7 cellular contexts compared by ENCODE assay signal in genomic region chr4:113685157-113685556, GRCh38.
DNase-seq lines count a peak whose midpoint lies in the region; ATAC-seq and TF ChIP-seq lines count a peak whose summit lies in the region.
"Not testable (repeated sequence)": the region's sequence is repeated elsewhere in the genome, so short reads cannot be mapped to it uniquely, and the experiment has no call there.

No MANE protein-coding gene starts in this region.

- CTCF ChIA-PET in activated CD4-positive, alpha-beta T cell treated with anti-CD3 and anti-CD28 coated beads for 36 hours (lab: Charles Lee), result interaction anchor here (0.9 to 1.7 kb wide), 5 partner anchors 15 to 144 kb away, joined by 3 to 6 read pairs (median 3); no protein-coding TSS in a partner anchor
- CTCF ChIA-PET in activated naive CD4-positive, alpha-beta T cell treated with anti-CD3 and anti-CD28 coated beads for 36 hours (lab: Charles Lee), result interaction anchor here (0.7 to 1.0 kb wide), 4 partner anchors 11 to 160 kb away, joined by 3 to 7 read pairs (median 4); no protein-coding TSS in a partner anchor

- not testable (repeated sequence) for H3K27me3 ChIP-seq in left ventricle myocardium inferior (ENCODE audit: low read depth)

- DNase-seq in HFFc6; activated CD4-positive, alpha-beta T cell treated with anti-CD3 and anti-CD28 coated beads for 36 hours; activated naive CD4-positive, alpha-beta T cell treated with anti-CD3 and anti-CD28 coated beads for 36 hours; chondrocyte (ENCODE audit: low spot score); left ventricle myocardium inferior; naive B cell: not testable (repeated sequence)

- not testable (repeated sequence) for H3K9me3 Mint-ChIP-seq in HFFc6; chondrocyte (ENCODE audit: low read depth)
- H3K9me3 Mint-ChIP-seq in activated CD4-positive, alpha-beta T cell treated with anti-CD3 and anti-CD28 coated beads for 36 hours (ENCODE audit: low read depth), result peaks cover 13% of the 10 kb centered on the region
- peaks cover 12% of the 10 kb centered on the region for H3K9me3 Mint-ChIP-seq in activated naive CD4-positive, alpha-beta T cell treated with anti-CD3 and anti-CD28 coated beads for 36 hours
- H3K9me3 Mint-ChIP-seq in naive B cell, result peaks cover 0 to 11% (median 6%) of the 10 kb centered on the region in 7 donors
- H3K9me3 Mint-ChIP-seq in stimulated activated naive CD8-positive, alpha-beta T cell treated with anti-CD3 and anti-CD28 coated beads, Interleukin-15, Interleukin-2, amounts not matched to agents 100 ng/mL and 50 ng/mL, for 24 hours, result peaks cover 15% of the 10 kb centered on the region

- POLR2A ChIA-PET in activated CD4-positive, alpha-beta T cell treated with anti-CD3 and anti-CD28 coated beads for 36 hours (lab: Charles Lee), result interaction anchor here (0.6 to 1.3 kb wide), 5 partner anchors 9 to 138 kb away, joined by 3 to 7 read pairs (median 4); no protein-coding TSS in a partner anchor

- H3K36me3 ChIP-seq in left ventricle myocardium inferior, result not testable (repeated sequence)

- H3K4me1 ChIP-seq in left ventricle myocardium inferior, result peaks cover 73% of the 10 kb centered on the region

- peak overlapping the region; percentile 83 for H3K27ac ChIP-seq in left ventricle myocardium inferior (replicated peaks)

- not testable (repeated sequence) for H3K4me3 ChIP-seq in left ventricle myocardium inferior

- not testable (repeated sequence) for H3K4me3 Mint-ChIP-seq in HFFc6; activated CD4-positive, alpha-beta T cell treated with anti-CD3 and anti-CD28 coated beads for 36 hours; chondrocyte (ENCODE audit: unreplicated experiment); naive B cell; stimulated activated naive CD8-positive, alpha-beta T cell treated with anti-CD3 and anti-CD28 coated beads, Interleukin-15, Interleukin-2, amounts not matched to agents 100 ng/mL and 50 ng/mL, for 24 hours
- peak overlapping the region; percentile 23 for H3K4me3 Mint-ChIP-seq in activated naive CD4-positive, alpha-beta T cell treated with anti-CD3 and anti-CD28 coated beads for 36 hours

- H3K4me1 Mint-ChIP-seq in HFFc6 (ENCODE audit: low read depth) (peaks cover 75% of the 10 kb centered on the region), chondrocyte (ENCODE audit: low read depth) (peaks cover 70% of the 10 kb centered on the region), naive B cell (peaks cover 54 to 69% (median 60%) of the 10 kb centered on the region in 3 donors)
- peaks cover 87% of the 10 kb centered on the region for H3K4me1 Mint-ChIP-seq in activated CD4-positive, alpha-beta T cell treated with anti-CD3 and anti-CD28 coated beads for 36 hours
- peaks cover 77% of the 10 kb centered on the region for H3K4me1 Mint-ChIP-seq in activated naive CD4-positive, alpha-beta T cell treated with anti-CD3 and anti-CD28 coated beads for 36 hours (ENCODE audit: low read depth)
- H3K4me1 Mint-ChIP-seq in stimulated activated naive CD8-positive, alpha-beta T cell treated with anti-CD3 and anti-CD28 coated beads, Interleukin-15, Interleukin-2, amounts not matched to agents 100 ng/mL and 50 ng/mL, for 24 hours (ENCODE audit: low read depth), result peaks cover 91% of the 10 kb centered on the region

- not testable (repeated sequence) for H3K27me3 Mint-ChIP-seq in HFFc6 (ENCODE audit: insufficient read depth); activated CD4-positive, alpha-beta T cell treated with anti-CD3 and anti-CD28 coated beads for 36 hours; activated naive CD4-positive, alpha-beta T cell treated with anti-CD3 and anti-CD28 coated beads for 36 hours (ENCODE audit: low read depth); chondrocyte (ENCODE audit: low read depth); naive B cell; stimulated activated naive CD8-positive, alpha-beta T cell treated with anti-CD3 and anti-CD28 coated beads, Interleukin-15, Interleukin-2, amounts not matched to agents 100 ng/mL and 50 ng/mL, for 24 hours

- TF ChIP-seq CTCF in HFFc6 (IDR thresholded peaks at IDR 0.05); chondrocyte (IDR thresholded peaks at IDR 0.05); left ventricle myocardium inferior (IDR thresholded peaks at IDR 0.05; ENCODE audit: borderline replicate concordance): not testable (repeated sequence)

- H3K9me3 ChIP-seq in left ventricle myocardium inferior (replicated peaks), result not testable (repeated sequence)

- H3K27ac Mint-ChIP-seq in HFFc6, result peak overlapping the region; percentile 76
- H3K27ac Mint-ChIP-seq in activated CD4-positive, alpha-beta T cell treated with anti-CD3 and anti-CD28 coated beads for 36 hours, result peak overlapping the region; percentile 95
- H3K27ac Mint-ChIP-seq in activated naive CD4-positive, alpha-beta T cell treated with anti-CD3 and anti-CD28 coated beads for 36 hours, result peak overlapping the region; percentile 88
- peak overlapping the region; percentile 90 for H3K27ac Mint-ChIP-seq in chondrocyte (ENCODE audit: unreplicated experiment)
- peak overlapping the region in 4 of 6 donors; percentile 64 to 94 (median 85) for H3K27ac Mint-ChIP-seq in naive B cell
- H3K27ac Mint-ChIP-seq in stimulated activated naive CD8-positive, alpha-beta T cell treated with anti-CD3 and anti-CD28 coated beads, Interleukin-15, Interleukin-2, amounts not matched to agents 100 ng/mL and 50 ng/mL, for 24 hours, result peak overlapping the region; percentile 93

- not testable (repeated sequence) for ATAC-seq in activated CD4-positive, alpha-beta T cell treated with anti-CD3 and anti-CD28 coated beads for 36 hours; naive B cell (ENCODE audit: low read depth in 2 of 2)

- intact Hi-C loops in activated CD4-positive, alpha-beta T cell treated with anti-CD3 and anti-CD28 coated beads for 36 hours (cut with DNase I, micrococcal nuclease), result loop anchor here (2.0 to 10.0 kb wide), 4 partner anchors 46 to 330 kb away; no protein-coding TSS in a partner anchor
- intact Hi-C loops in activated naive CD4-positive, alpha-beta T cell treated with anti-CD3 and anti-CD28 coated beads for 36 hours (cut with micrococcal nuclease), result loop anchor here (2.0 kb wide), 1 partner anchor 222 kb away; no protein-coding TSS in a partner anchor
- intact Hi-C loops in left ventricle myocardium inferior (cut with micrococcal nuclease), result not testable (repeated sequence)

- H3K36me3 Mint-ChIP-seq in HFFc6 (ENCODE audit: low read depth) (peaks cover 37% of the 10 kb centered on the region), naive B cell (peaks cover 15 to 24% of the 10 kb centered on the region in 2 donors)
- peaks cover 67% of the 10 kb centered on the region for H3K36me3 Mint-ChIP-seq in activated CD4-positive, alpha-beta T cell treated with anti-CD3 and anti-CD28 coated beads for 36 hours (ENCODE audit: low read depth)
- H3K36me3 Mint-ChIP-seq in activated naive CD4-positive, alpha-beta T cell treated with anti-CD3 and anti-CD28 coated beads for 36 hours (ENCODE audit: low read depth), result peaks cover 36% of the 10 kb centered on the region
- H3K36me3 Mint-ChIP-seq in chondrocyte (ENCODE audit: low read depth), result not testable (repeated sequence)
- peaks cover 77% of the 10 kb centered on the region for H3K36me3 Mint-ChIP-seq in stimulated activated naive CD8-positive, alpha-beta T cell treated with anti-CD3 and anti-CD28 coated beads, Interleukin-15, Interleukin-2, amounts not matched to agents 100 ng/mL and 50 ng/mL, for 24 hours (ENCODE audit: low read depth)
